9 cellular contexts compared by ENCODE assay signal in genomic region chr3:63975705-63976104, GRCh38. TPM values are rescaled to one million over a fixed set of nuclear protein-coding genes. Genes with fewer than 3 reads are reported as not detected.
DNase-seq lines count a peak whose midpoint lies in the region; ATAC-seq and TF ChIP-seq lines count a peak whose summit lies in the region.
"Had no signal": no experiment of that assay in that cellular context is flagged by ENCODE, and none has a peak within 500 bp of the region (broad histone marks: within the 10 kb centered on the region; RNA-seq: fewer than 3 reads in every experiment).

No MANE protein-coding gene starts in this region.

- peak overlapping the region; percentile 9; the same call in 1 of the 2 replicates for H3K27ac ChIP-seq in DND-41 (ENCODE audit: low read length)
- peak overlapping the region; percentile 79 for H3K27ac ChIP-seq in fibroblast of lung (ENCODE audit: insufficient read depth, low read length)

- H3K79me2 ChIP-seq in DND-41 (ENCODE audit: insufficient read depth, low read length) (peaks cover 94% of the 10 kb centered on the region), fibroblast of lung (ENCODE audit: control insufficient read depth, insufficient read depth, low read length) (peaks cover 45% of the 10 kb centered on the region)

- DNase-seq in DND-41 (no peak), T-cell (no peak), fibroblast of lung (ENCODE audit: low read depth in 2 of 2) (peak; percentile 60 to 69), nucleus accumbens (lab: John Stamatoyannopoulos, UW) (peak in 37 of 56 donors; percentile 6 to 68 (median 31)), OCI-M1 (lab: John Stamatoyannopoulos, UW) (no peak)
- DNase-seq: stimulated activated naive B cell treated with anti-CD40 and anti-IgM and Interleukin-4, amounts not matched to agents 10 μg/mL and 1 μg/mL and 100 μg/mL, for 72 hours had no signal

- peaks cover 27% of the 10 kb centered on the region for H3K36me3 Mint-ChIP-seq in T-cell

- H3K27me3 ChIP-seq in DND-41 (ENCODE audit: insufficient read depth, low read length, poor library complexity) = no peaks in the 10 kb centered on the region
- no peaks in the 10 kb centered on the region for H3K27me3 ChIP-seq in fibroblast of lung (ENCODE audit: control insufficient read depth, insufficient read depth, low read length)

- H3K9ac ChIP-seq in DND-41 (ENCODE audit: low read depth, low read length) (no peak overlapping the region), fibroblast of lung (ENCODE audit: insufficient read depth, low read length) (peak overlapping the region; percentile 41)

- no peak overlapping the region for H3K4me2 ChIP-seq in DND-41 (ENCODE audit: insufficient read depth, low read length)
- H3K4me2 ChIP-seq in fibroblast of lung (ENCODE audit: extremely low read depth, insufficient read depth, low read length) = peak overlapping the region; percentile 18

- TF ChIP-seq CTCF in DND-41 (IDR thresholded peaks at IDR 0.05; ENCODE audit: borderline replicate concordance, extremely low read depth, low read length, poor library complexity, severe bottlenecking) (no peak), fibroblast of lung (conservative IDR thresholded peaks at IDR 0.05 in 1 of 2, IDR thresholded peaks at IDR 0.05 in 1 of 2; ENCODE audit: low read depth in 1 of 2, low read length in 2 of 2) (no peak)

- H3K27ac Mint-ChIP-seq in T-cell = peak overlapping the region; percentile 88 to 96
- H3K27ac Mint-ChIP-seq: stimulated activated naive B cell treated with anti-CD40 and anti-IgM and Interleukin-4, amounts not matched to agents 10 μg/mL and 1 μg/mL and 100 μg/mL, for 72 hours had no signal

- H3K27me3 Mint-ChIP-seq in T-cell = no peaks in the 10 kb centered on the region
- H3K27me3 Mint-ChIP-seq: stimulated activated naive B cell treated with anti-CD40 and anti-IgM and Interleukin-4, amounts not matched to agents 10 μg/mL and 1 μg/mL and 100 μg/mL, for 72 hours had no signal

- ATAC-seq in DND-41 (ENCODE audit: insufficient read depth, low read depth) = no peak
- no peak for ATAC-seq in T-cell (replicated peaks in 1 of 4)
- no peak for ATAC-seq in GM19324 (IDR thresholded peaks at IDR 0.05; ENCODE audit: low FRiP score, unreplicated experiment)
- no peak for ATAC-seq in GM21737 (IDR thresholded peaks at IDR 0.05; ENCODE audit: unreplicated experiment)
- ATAC-seq in GM19452 (IDR thresholded peaks at IDR 0.05; ENCODE audit: unreplicated experiment) = no peak
- ATAC-seq: stimulated activated naive B cell treated with anti-CD40 and anti-IgM and Interleukin-4, amounts not matched to agents 10 μg/mL and 1 μg/mL and 100 μg/mL, for 72 hours had no signal

- POLR2A ChIA-PET in T-cell (lab: Charles Lee) = interaction anchor here (1.1 to 4.4 kb wide), 2 partner anchors 8 to 15 kb away, joined by 12 to 119 read pairs; no protein-coding TSS in a partner anchor

- peak overlapping the region in 2 of 3 donors; percentile 0 to 88 for H3K4me3 Mint-ChIP-seq in T-cell
- H3K4me3 Mint-ChIP-seq: stimulated activated naive B cell treated with anti-CD40 and anti-IgM and Interleukin-4, amounts not matched to agents 10 μg/mL and 1 μg/mL and 100 μg/mL, for 72 hours had no signal

- H3K4me1 ChIP-seq in DND-41 (ENCODE audit: insufficient read depth, low read length) (0 out of 2 replicates have a peak, but pooled peaks cover 2% of the 10 kb centered on the region), fibroblast of lung (ENCODE audit: control insufficient read depth, extremely low read depth, insufficient read depth, low read length) (peaks cover 32% of the 10 kb centered on the region)

- no peak overlapping the region for H3K4me3 ChIP-seq in DND-41 (ENCODE audit: low read depth in 1 of 2, low read length in 2 of 2)
- H3K4me3 ChIP-seq in fibroblast of lung (replicated peaks in 1 of 4; ENCODE audit: control extremely low read depth in 1 of 4, insufficient read depth in 1 of 4, low read depth in 3 of 4, low read length in 4 of 4) = peak overlapping the region in 2 of 4 experiments; percentile 8 to 27

- no peaks in the 10 kb centered on the region for H3K9me3 ChIP-seq in DND-41 (ENCODE audit: insufficient read depth, low read length, severe bottlenecking)
- no peaks in the 10 kb centered on the region for H3K9me3 ChIP-seq in fibroblast of lung (ENCODE audit: control insufficient read depth, insufficient read depth, low read depth, low read length)

- CTCF ChIA-PET in T-cell (lab: Charles Lee) = interaction anchor here (1.2 to 7.0 kb wide), 6 partner anchors 11 to 48 kb away, joined by 3 to 220 read pairs (median 29); partner anchors contain the start of gene PSMD6 (in 1 of the 2)

- H3K36me3 ChIP-seq in DND-41 (ENCODE audit: insufficient read depth, low read length) = peaks cover 50% of the 10 kb centered on the region
- H3K36me3 ChIP-seq in fibroblast of lung (ENCODE audit: control insufficient read depth, insufficient read depth, low read length) = peaks cover 5% of the 10 kb centered on the region

- no peaks in the 10 kb centered on the region for H3K9me3 Mint-ChIP-seq in T-cell
- H3K9me3 Mint-ChIP-seq: stimulated activated naive B cell treated with anti-CD40 and anti-IgM and Interleukin-4, amounts not matched to agents 10 μg/mL and 1 μg/mL and 100 μg/mL, for 72 hours had no signal

- peaks cover 95 to 98% (median 98%) of the 10 kb centered on the region in 3 donors for H3K4me1 Mint-ChIP-seq in T-cell

- peaks cover 55% of the 10 kb centered on the region for H4K20me1 ChIP-seq in DND-41 (ENCODE audit: insufficient read depth, low read length)
- H4K20me1 ChIP-seq in fibroblast of lung (ENCODE audit: control insufficient read depth, extremely low read depth, insufficient read depth, low read length) = no peaks in the 10 kb centered on the region

- no peak overlapping the region for H2AFZ ChIP-seq in DND-41 (ENCODE audit: low read depth, low read length)
- H2AFZ ChIP-seq in fibroblast of lung (ENCODE audit: low read length) = no peak overlapping the region

RNA-seq across cellular contexts. Expression of gene PSMD6, which starts 47.6 kb away (rescaled TPM):
- total RNA-seq in T-cell (10 to 100 TPM; 60.2 to 95.4 (median 73.2) TPM), fibroblast of lung (71.7 and 79.1 TPM in 2 replicates)
- polyA plus RNA-seq in fibroblast of lung = 89.0 and 108 TPM in 2 replicates
- 80.2 and 108 TPM in 2 replicates for polyA plus RNA-seq in fibroblast of lung (2012)
- 5.8 and 7.4 TPM in 2 replicates for polyA minus RNA-seq in fibroblast of lung (ENCODE audit: low replicate concordance)

Comparison
In these comparisons a context has a peak if more than half of its experiments do, and no peak if none do; other contexts are left out.
1. DNase-seq: peak in fibroblast of lung (2 of 2) and nucleus accumbens (37 of 56); none in DND-41 (single experiment), T-cell (0 of 34) and OCI-M1 (single experiment).